ENCODE assay signal across 8 cellular contexts in genomic region chr15:38455096-38455495, GRCh38. TPM values are rescaled to one million over a fixed set of nuclear protein-coding genes. Genes with fewer than 3 reads are reported as not detected.
DNase-seq lines count a peak whose midpoint lies in the region; ATAC-seq and TF ChIP-seq lines count a peak whose summit lies in the region.

No MANE protein-coding gene starts in this region.

- H3K27me3 ChIP-seq in BE2C (peaks cover 20% of the 10 kb centered on the region), HUES64 (ENCODE audit: insufficient read depth, low read length) (peaks cover 3% of the 10 kb centered on the region; the same call in 1 of the 2 replicates), brain microvascular endothelial cell (replicated peaks) (no peaks in the 10 kb centered on the region), muscle layer of colon (ENCODE audit: control insufficient read depth in 1 of 2, insufficient read depth in 2 of 2, low read length in 2 of 2) (no peaks in the 10 kb centered on the region)

- H3K27ac ChIP-seq in HUES64 (ENCODE audit: low read depth, low read length) (no peak overlapping the region), brain microvascular endothelial cell (no peak overlapping the region), muscle layer of colon (ENCODE audit: low read depth, low read length) (no peak overlapping the region)

- no peak for TF ChIP-seq CTCF in BE2C (IDR thresholded peaks at IDR 0.05; ENCODE audit: low read depth, low read length)
- no peak for TF ChIP-seq CTCF in brain microvascular endothelial cell (IDR thresholded peaks at IDR 0.05; ENCODE audit: low read depth, low read length, missing control alignments)

- DNase-seq in BE2C, result no peak
- no peak for DNase-seq in brain microvascular endothelial cell
- DNase-seq in NCI-H1092 (lab: John Stamatoyannopoulos, UW), result no peak

- H3K9me3 ChIP-seq in BE2C (no peaks in the 10 kb centered on the region), HUES64 (ENCODE audit: insufficient read depth, low read depth, low read length) (no peaks in the 10 kb centered on the region), muscle layer of colon (ENCODE audit: low read length) (no peaks in the 10 kb centered on the region)

- H3K4me3 ChIP-seq in BE2C (ENCODE audit: low read depth, low read length), result peak overlapping the region; percentile 97
- peak overlapping the region; percentile 98 for H3K4me3 ChIP-seq in HUES64 (ENCODE audit: low read length)
- peak overlapping the region; percentile 93 for H3K4me3 ChIP-seq in brain microvascular endothelial cell (ENCODE audit: low read depth, low read length)
- peak overlapping the region; percentile 75 to 97 for H3K4me3 ChIP-seq in muscle layer of colon (ENCODE audit: low read depth in 1 of 2, low read length in 2 of 2)

- H3K36me3 ChIP-seq in BE2C (no peaks in the 10 kb centered on the region), HUES64 (ENCODE audit: insufficient read depth, low read length) (no peaks in the 10 kb centered on the region; the same call in 1 of the 2 replicates), brain microvascular endothelial cell (replicated peaks) (no peaks in the 10 kb centered on the region), muscle layer of colon (ENCODE audit: insufficient read depth, low read length) (no peaks in the 10 kb centered on the region)

- in situ Hi-C loops in brain microvascular endothelial cell (cut with HindIII; ENCODE audit: low pct_ligation_motif_present, low sequenced_read_pairs), result no loop called here

- H3K4me1 ChIP-seq in BE2C (peaks cover 6% of the 10 kb centered on the region), HUES64 (ENCODE audit: insufficient read depth, low read length) (peaks cover 9% of the 10 kb centered on the region), muscle layer of colon (ENCODE audit: insufficient read depth, low read length) (peaks cover 13% of the 10 kb centered on the region)

- 27% methylated on average over 3 of the region's 4 CpGs for WGBS in HUES64

- ATAC-seq in HG03025 (IDR thresholded peaks at IDR 0.05; ENCODE audit: low FRiP score, unreplicated experiment) (no peak), GM21447 (IDR thresholded peaks at IDR 0.05; ENCODE audit: unreplicated experiment) (no peak), HG03520 (IDR thresholded peaks at IDR 0.05; ENCODE audit: unreplicated experiment) (no peak)

- H3K9ac ChIP-seq in HUES64 (ENCODE audit: low read depth, low read length) (peak overlapping the region; percentile 99), muscle layer of colon (ENCODE audit: low read length) (peak overlapping the region; percentile 96)

RNA-seq across cellular contexts. Expression of gene FAM98B, which starts 1.2 kb away (rescaled TPM):
- polyA plus RNA-seq in BE2C (2012; ENCODE audit: insufficient read depth, insufficient read length, low read depth), result 18.3 TPM
- 45.3 TPM for polyA plus RNA-seq in HUES64 (2013, experiment 1 of 2)
- 45.2 TPM for polyA plus RNA-seq in HUES64 (2013, experiment 2 of 2)
